ENCODE assay signal across 1 cellular context in the genomic region with DNA sequence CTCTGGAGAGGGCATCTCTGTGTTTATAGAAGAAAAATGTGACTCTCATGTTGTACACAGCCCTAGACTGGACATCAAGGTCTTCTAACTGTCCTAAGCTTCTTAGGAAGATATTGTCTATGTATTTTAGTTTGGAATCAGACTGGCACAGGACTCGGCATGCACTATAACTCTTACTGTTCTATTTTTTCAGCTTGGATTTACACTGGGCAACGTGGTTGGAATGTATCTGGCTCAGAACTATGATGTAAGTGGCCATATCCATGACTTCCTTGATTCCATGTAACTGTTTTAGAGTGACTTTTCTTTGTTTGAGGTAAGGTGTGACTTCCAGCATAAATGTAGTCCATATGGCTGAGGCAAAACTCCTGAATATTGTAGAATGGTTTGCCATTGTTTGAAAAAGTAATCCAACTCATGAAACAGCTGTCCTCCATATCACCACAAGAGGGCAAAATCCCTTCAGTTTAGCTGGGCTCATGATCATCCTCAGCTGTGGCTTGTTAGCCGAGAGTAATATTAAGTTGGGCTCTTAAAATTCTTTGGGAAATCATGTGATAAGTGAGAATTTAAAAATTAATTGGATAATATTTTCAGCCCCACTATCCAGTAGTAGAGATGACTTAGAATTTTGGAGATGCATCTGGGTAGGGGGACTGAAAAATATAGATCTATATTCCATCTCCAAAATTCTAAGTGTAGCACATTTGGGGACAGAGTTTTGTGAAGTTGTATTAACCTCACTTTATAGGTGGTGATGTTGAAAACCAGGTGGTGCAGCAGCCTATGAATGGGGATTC.
TF ChIP-seq lines count a peak whose summit lies in the region.

No MANE protein-coding gene starts in this region.

TF ChIP-seq in WTC11, 78 proteins besides CTCF, POLR2A, EP300 and RAD21 (continued from another document):
- TF ChIP-seq ZNF281 (CRISPR knock-in tag; IDR thresholded peaks at IDR 0.05): no peak
- no peak for TF ChIP-seq FOXJ3 (CRISPR knock-in tag; IDR thresholded peaks at IDR 0.05; ENCODE audit: borderline replicate concordance)
